ENCODE assay signal across 20 cellular contexts in genomic region chr11:125975634-125976033, GRCh38. TPM values are rescaled to one million over a fixed set of nuclear protein-coding genes. Genes with fewer than 3 reads are reported as not detected.
DNase-seq lines count a peak whose midpoint lies in the region; ATAC-seq and TF ChIP-seq lines count a peak whose summit lies in the region.
"Had no signal": no experiment of that assay in that cellular context is flagged by ENCODE, and none has a peak within 500 bp of the region (broad histone marks: within the 10 kb centered on the region; RNA-seq: fewer than 3 reads in every experiment).

No MANE protein-coding gene starts in this region.

- intact Hi-C loops in lower lobe of right lung (cut with DNase I): no loop called here
- intact Hi-C loops in upper lobe of right lung (cut with DNase I): no loop called here
- intact Hi-C loops in CD8-positive, alpha-beta T cell (cut with DNase I, micrococcal nuclease): no loop called here

- DNase-seq in epithelial cell of prostate (ENCODE audit: low read depth, low spot score) (no peak), lower lobe of right lung (no peak), upper lobe of right lung (no peak), NCI-H446 treated with DMSO at 0.1 percent for 48 hours (lab: John Stamatoyannopoulos, UW) (no peak), COLO829 (ENCODE audit: low spot score) (no peak)
- no peak for DNase-seq in CD8-positive, alpha-beta T cell
- DNase-seq: AML-193; CD4-positive, alpha-beta T cell; COR-L47; DMS 273 treated with DMSO at 0.1 percent for 48 hours; DND-41; EL; H9 had no signal

- no peak overlapping the region for H3K4me3 Mint-ChIP-seq in CD8-positive, alpha-beta T cell
- H3K4me3 Mint-ChIP-seq: CD4-positive, alpha-beta T cell; H9 had no signal

- H3K27me3 Mint-ChIP-seq in CD8-positive, alpha-beta T cell (ENCODE audit: low read depth): no peaks in the 10 kb centered on the region
- H3K27me3 Mint-ChIP-seq: CD4-positive, alpha-beta T cell had no signal

- CTCF ChIA-PET in CD8-positive, alpha-beta T cell (lab: Charles Lee): no interaction called here

- H3K4me3 ChIP-seq in HUES6 (ENCODE audit: low read depth, low read length) (no peak overlapping the region), lower lobe of right lung (no peak overlapping the region), upper lobe of right lung (no peak overlapping the region)
- no peak overlapping the region for H3K4me3 ChIP-seq in CD8-positive, alpha-beta T cell (ENCODE audit: low read depth, low read length)
- H3K4me3 ChIP-seq: A549, GM12878 had no signal

- H3K27me3 ChIP-seq in HUES6 (ENCODE audit: control insufficient read depth, insufficient read depth, low read length): no peaks in the 10 kb centered on the region
- no peaks in the 10 kb centered on the region for H3K27me3 ChIP-seq in lower lobe of right lung (ENCODE audit: low read depth)
- H3K27me3 ChIP-seq in upper lobe of right lung: no peaks in the 10 kb centered on the region
- H3K27me3 ChIP-seq in CD8-positive, alpha-beta T cell (ENCODE audit: insufficient read depth, low read length): no peaks in the 10 kb centered on the region

- H3K27ac ChIP-seq in HUES6 (ENCODE audit: low read depth, low read length): peak overlapping the region; percentile 35; the same call in 1 of the 2 replicates
- H3K27ac ChIP-seq in epithelial cell of prostate: peak overlapping the region; percentile 31
- no peak overlapping the region for H3K27ac ChIP-seq in lower lobe of right lung
- H3K27ac ChIP-seq in upper lobe of right lung: no peak overlapping the region
- H3K27ac ChIP-seq in CD8-positive, alpha-beta T cell (ENCODE audit: low read depth, low read length): no peak overlapping the region
- H3K27ac ChIP-seq: A549, C4-2B, KMS-11 had no signal

- H3K9me3 ChIP-seq in HUES6 (ENCODE audit: control insufficient read depth, insufficient read depth, low read depth, low read length) (no peaks in the 10 kb centered on the region), lower lobe of right lung (no peaks in the 10 kb centered on the region), upper lobe of right lung (no peaks in the 10 kb centered on the region)
- H3K9me3 ChIP-seq in CD8-positive, alpha-beta T cell (ENCODE audit: low read length): no peaks in the 10 kb centered on the region
- H3K9me3 ChIP-seq: A549 had no signal

- no peak overlapping the region for H3K9ac ChIP-seq in HUES6 (ENCODE audit: low read length)
- H3K9ac ChIP-seq: KMS-11 had no signal

- no peaks in the 10 kb centered on the region for H3K9me3 Mint-ChIP-seq in CD8-positive, alpha-beta T cell
- H3K9me3 Mint-ChIP-seq: CD4-positive, alpha-beta T cell; H9 had no signal

- no peak overlapping the region for H3K27ac Mint-ChIP-seq in CD8-positive, alpha-beta T cell
- H3K27ac Mint-ChIP-seq: CD4-positive, alpha-beta T cell; H9 had no signal

- POLR2A ChIA-PET in CD8-positive, alpha-beta T cell (lab: Charles Lee): no interaction called here

- H3K36me3 Mint-ChIP-seq in CD8-positive, alpha-beta T cell: no peaks in the 10 kb centered on the region

- TF ChIP-seq CTCF in lower lobe of right lung (IDR thresholded peaks at IDR 0.05) (no peak), upper lobe of right lung (IDR thresholded peaks at IDR 0.05) (no peak)
- no peak for TF ChIP-seq CTCF in CD8-positive, alpha-beta T cell (IDR thresholded peaks at IDR 0.05)

- H3K36me3 ChIP-seq in HUES6 (ENCODE audit: control insufficient read depth, insufficient read depth, low read length): 0 out of 2 replicates have a peak, but pooled peaks cover 4% of the 10 kb centered on the region
- H3K36me3 ChIP-seq in lower lobe of right lung: no peaks in the 10 kb centered on the region
- no peaks in the 10 kb centered on the region for H3K36me3 ChIP-seq in upper lobe of right lung
- no peaks in the 10 kb centered on the region for H3K36me3 ChIP-seq in CD8-positive, alpha-beta T cell (ENCODE audit: insufficient read depth, low read length)

- ATAC-seq in lower lobe of right lung (peak; percentile 86 to 96), upper lobe of right lung (peak; percentile 82)
- no peak for ATAC-seq in CD8-positive, alpha-beta T cell
- ATAC-seq: A549, GM12878 had no signal

- H3K4me1 ChIP-seq in HUES6 (ENCODE audit: control insufficient read depth, insufficient read depth, low read length): peaks cover 8% of the 10 kb centered on the region
- H3K4me1 ChIP-seq in lower lobe of right lung: no peaks in the 10 kb centered on the region
- no peaks in the 10 kb centered on the region for H3K4me1 ChIP-seq in upper lobe of right lung
- H3K4me1 ChIP-seq in CD8-positive, alpha-beta T cell (ENCODE audit: insufficient read depth, low read length): no peaks in the 10 kb centered on the region
- H3K4me1 ChIP-seq: A549 had no signal

- H3K4me1 Mint-ChIP-seq in CD8-positive, alpha-beta T cell (ENCODE audit: low read depth): no peaks in the 10 kb centered on the region

RNA-seq across cellular contexts. Expression of gene VSIG10L2, which starts 29.8 kb away (rescaled TPM):
- total RNA-seq in lower lobe of right lung (not detected), upper lobe of right lung (not detected)
- not detected for total RNA-seq in CD8-positive, alpha-beta T cell
- total RNA-seq: CD4-positive, alpha-beta T cell; G401; GM12878; H1; H9 had no signal

Comparison
In these comparisons a context has a peak if more than half of its experiments do, and no peak if none do; other contexts are left out.
1. H3K27ac ChIP-seq: peak in HUES6 (single experiment) and epithelial cell of prostate (single experiment); none in lower lobe of right lung (single experiment), upper lobe of right lung (single experiment) and CD8-positive, alpha-beta T cell (single experiment).